ENCODE assay signal across 8 cellular contexts in the genomic region with DNA sequence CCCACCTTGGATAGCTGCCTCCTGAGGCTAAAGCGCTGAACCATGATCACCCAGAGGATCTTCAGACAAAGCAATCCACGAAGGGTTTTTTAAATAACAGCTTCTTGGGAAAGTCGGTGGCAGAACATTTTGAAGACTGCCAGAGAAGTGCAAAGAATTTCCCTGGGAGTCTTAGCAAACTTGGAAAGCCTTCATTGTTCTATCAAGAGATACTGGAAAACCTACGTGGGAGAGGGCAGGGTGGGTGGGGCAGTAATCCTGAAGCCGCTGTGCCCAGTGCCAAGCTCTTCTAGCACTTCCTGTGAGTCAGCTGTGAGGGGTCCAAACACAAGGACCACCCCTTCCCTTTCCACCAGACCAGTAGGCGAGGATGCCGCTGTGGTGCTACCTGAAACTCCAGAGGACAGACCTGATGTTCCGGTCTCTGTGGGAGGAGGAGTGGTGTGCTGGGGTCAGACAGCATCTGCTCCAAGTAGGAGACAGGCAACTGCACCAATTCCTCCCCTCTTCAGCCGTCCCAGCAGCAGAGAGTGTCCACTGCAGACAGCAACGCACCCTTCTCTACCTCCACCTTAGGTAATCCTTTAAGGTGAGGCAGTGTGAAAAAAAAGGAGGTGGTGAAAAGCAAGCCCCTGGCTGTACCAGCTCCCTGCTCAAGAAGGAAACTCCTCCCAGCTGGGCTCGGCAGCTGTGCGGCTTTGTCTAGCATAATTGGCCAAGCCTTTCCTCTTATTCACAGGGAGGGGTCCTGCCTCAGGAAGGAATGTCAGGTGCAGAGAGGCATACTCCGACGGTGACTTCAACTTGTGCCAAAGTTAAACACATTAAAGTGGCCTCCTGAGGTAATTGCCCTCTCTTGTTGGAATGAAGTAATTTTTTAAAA.
A peak's percentile ranks its signal among the peaks of the same experiment; 100 is the strongest.
DNase-seq lines count a peak whose midpoint lies in the region; ATAC-seq and TF ChIP-seq lines count a peak whose summit lies in the region.

No MANE protein-coding gene starts in this region.

- H3K27me3 ChIP-seq in heart left ventricle = no peaks in the 10 kb centered on the region

- peak in 3 of 4 donors; percentile 66 to 81 (median 80) for ATAC-seq in heart left ventricle
- ATAC-seq in GM21619 (IDR thresholded peaks at IDR 0.05; ENCODE audit: unreplicated experiment) = no peak
- ATAC-seq in HG03280 (IDR thresholded peaks at IDR 0.05; ENCODE audit: unreplicated experiment) = no peak

- WGBS in heart left ventricle, 4 donors = 32 to 38% (median 37%) methylated on average over 14 of the region's 14 CpGs

- H3K4me1 ChIP-seq in heart left ventricle = peaks cover 0 to 25% (median 18%) of the 10 kb centered on the region in 12 donors

- DNase-seq in GM19238 (ENCODE audit: insufficient read length, low spot score) (peak; percentile 26), NCI-H1092 treated with DMSO at 0.1 percent for 48 hours (lab: John Stamatoyannopoulos, UW) (peak; percentile 32), UCSD-AML1 (lab: John Stamatoyannopoulos, UW; ENCODE audit: unreplicated experiment) (peak; percentile 34), heart left ventricle (peak; percentile 17 to 65 (median 29)), pons (ENCODE audit: low spot score) (peak; percentile 31)
- no peak for DNase-seq in stimulated activated CD4-positive, alpha-beta T cell treated with anti-CD3 and anti-CD28 coated beads, Interleukin-4, amount 100 ng/mL, for 4 hours

- no peaks in the 10 kb centered on the region for H3K9me3 ChIP-seq in heart left ventricle

- no peak for TF ChIP-seq CTCF in heart left ventricle (IDR thresholded peaks at IDR 0.05)

- peak overlapping the region in 9 of 12 donors; percentile 24 to 41 (median 28) for H3K4me3 ChIP-seq in heart left ventricle

- H3K27ac ChIP-seq in heart left ventricle = peak overlapping the region in 11 of 12 donors; percentile 14 to 87 (median 51)

- intact Hi-C loops in heart left ventricle (cut with DNase I) = loop anchor here in 1 of 10 donors (2.0 kb wide), 1 partner anchor 64 kb away; no protein-coding TSS in a partner anchor

- TF ChIP-seq POLR2A in heart left ventricle (IDR thresholded peaks at IDR 0.05) = no peak

- H3K36me3 ChIP-seq in heart left ventricle = no peaks in the 10 kb centered on the region

Comparison
In these comparisons a context has a peak if more than half of its experiments do, and no peak if none do; other contexts are left out.
1. DNase-seq: peak in GM19238 (single experiment), NCI-H1092 treated with DMSO at 0.1 percent for 48 hours (single experiment), UCSD-AML1 (single experiment), heart left ventricle (5 of 5) and pons (single experiment); none in stimulated activated CD4-positive, alpha-beta T cell treated with anti-CD3 and anti-CD28 coated beads, Interleukin-4, amount 100 ng/mL, for 4 hours (0 of 2).
2. ATAC-seq: peak in heart left ventricle (3 of 4); none in GM21619 (single experiment) and HG03280 (single experiment).